1 cellular context compared by ENCODE assay signal in the genomic region with DNA sequence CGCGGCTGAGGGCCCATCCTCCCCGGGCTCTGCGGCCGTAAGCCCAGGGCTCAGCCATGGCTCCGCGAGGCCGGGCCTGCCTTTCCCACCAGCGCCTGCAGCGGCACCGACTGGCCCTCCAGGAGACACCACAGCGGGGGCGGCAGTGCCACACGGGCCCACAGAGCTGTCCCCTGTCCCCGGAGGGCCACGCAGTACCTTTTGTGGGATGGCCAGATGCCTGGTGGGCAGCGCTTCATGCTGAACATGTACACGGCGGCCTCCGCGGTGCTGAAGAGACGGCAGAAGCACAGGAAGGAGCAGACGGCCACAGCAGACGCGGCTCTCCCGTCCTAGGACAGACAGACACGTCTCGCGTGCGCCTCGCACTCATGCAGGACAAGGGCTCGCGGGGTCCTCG.
TF ChIP-seq lines count a peak whose summit lies in the region.

No MANE protein-coding gene starts in this region.

TF ChIP-seq in GM12878, 131 proteins besides CTCF, POLR2A, EP300 and RAD21:
- no peak for TF ChIP-seq JUND (IDR thresholded peaks at IDR 0.05; ENCODE audit: low read depth, low read length)
- TF ChIP-seq, protein P1, sequence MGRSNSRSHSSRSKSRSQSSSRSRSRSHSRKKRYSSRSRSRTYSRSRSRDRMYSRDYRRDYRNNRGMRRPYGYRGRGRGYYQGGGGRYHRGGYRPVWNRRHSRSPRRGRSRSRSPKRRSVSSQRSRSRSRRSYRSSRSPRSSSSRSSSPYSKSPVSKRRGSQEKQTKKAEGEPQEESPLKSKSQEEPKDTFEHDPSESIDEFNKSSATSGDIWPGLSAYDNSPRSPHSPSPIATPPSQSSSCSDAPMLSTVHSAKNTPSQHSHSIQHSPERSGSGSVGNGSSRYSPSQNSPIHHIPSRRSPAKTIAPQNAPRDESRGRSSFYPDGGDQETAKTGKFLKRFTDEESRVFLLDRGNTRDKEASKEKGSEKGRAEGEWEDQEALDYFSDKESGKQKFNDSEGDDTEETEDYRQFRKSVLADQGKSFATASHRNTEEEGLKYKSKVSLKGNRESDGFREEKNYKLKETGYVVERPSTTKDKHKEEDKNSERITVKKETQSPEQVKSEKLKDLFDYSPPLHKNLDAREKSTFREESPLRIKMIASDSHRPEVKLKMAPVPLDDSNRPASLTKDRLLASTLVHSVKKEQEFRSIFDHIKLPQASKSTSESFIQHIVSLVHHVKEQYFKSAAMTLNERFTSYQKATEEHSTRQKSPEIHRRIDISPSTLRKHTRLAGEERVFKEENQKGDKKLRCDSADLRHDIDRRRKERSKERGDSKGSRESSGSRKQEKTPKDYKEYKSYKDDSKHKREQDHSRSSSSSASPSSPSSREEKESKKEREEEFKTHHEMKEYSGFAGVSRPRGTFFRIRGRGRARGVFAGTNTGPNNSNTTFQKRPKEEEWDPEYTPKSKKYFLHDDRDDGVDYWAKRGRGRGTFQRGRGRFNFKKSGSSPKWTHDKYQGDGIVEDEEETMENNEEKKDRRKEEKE (IDR thresholded peaks at IDR 0.05) = no peak
- no peak for TF ChIP-seq NR2F1 (conservative IDR thresholded peaks at IDR 0.05)
- no peak for TF ChIP-seq CHD2 (IDR thresholded peaks at IDR 0.05; ENCODE audit: borderline replicate concordance, low read depth, low read length)
- no peak for TF ChIP-seq FOXM1 (IDR thresholded peaks at IDR 0.05; ENCODE audit: low read depth, low read length)
- TF ChIP-seq, protein P2, sequence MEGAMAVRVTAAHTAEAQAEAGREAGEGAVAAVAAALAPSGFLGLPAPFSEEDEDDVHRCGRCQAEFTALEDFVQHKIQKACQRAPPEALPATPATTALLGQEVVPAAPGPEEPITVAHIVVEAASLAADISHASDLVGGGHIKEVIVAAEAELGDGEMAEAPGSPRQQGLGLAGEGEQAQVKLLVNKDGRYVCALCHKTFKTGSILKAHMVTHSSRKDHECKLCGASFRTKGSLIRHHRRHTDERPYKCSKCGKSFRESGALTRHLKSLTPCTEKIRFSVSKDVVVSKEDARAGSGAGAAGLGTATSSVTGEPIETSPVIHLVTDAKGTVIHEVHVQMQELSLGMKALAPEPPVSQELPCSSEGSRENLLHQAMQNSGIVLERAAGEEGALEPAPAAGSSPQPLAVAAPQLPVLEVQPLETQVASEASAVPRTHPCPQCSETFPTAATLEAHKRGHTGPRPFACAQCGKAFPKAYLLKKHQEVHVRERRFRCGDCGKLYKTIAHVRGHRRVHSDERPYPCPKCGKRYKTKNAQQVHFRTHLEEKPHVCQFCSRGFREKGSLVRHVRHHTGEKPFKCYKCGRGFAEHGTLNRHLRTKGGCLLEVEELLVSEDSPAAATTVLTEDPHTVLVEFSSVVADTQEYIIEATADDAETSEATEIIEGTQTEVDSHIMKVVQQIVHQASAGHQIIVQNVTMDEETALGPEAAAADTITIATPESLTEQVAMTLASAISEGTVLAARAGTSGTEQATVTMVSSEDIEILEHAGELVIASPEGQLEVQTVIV (IDR thresholded peaks at IDR 0.05; ENCODE audit: borderline replicate concordance, partially characterized antibody) = no peak
- TF ChIP-seq ATF7 (IDR thresholded peaks at IDR 0.05; ENCODE audit: low read depth) = no peak
- TF ChIP-seq SIX5 (IDR thresholded peaks at IDR 0.05; ENCODE audit: low read depth, low read length, severe bottlenecking) = no peak
- TF ChIP-seq ZBED1 (IDR thresholded peaks at IDR 0.05; ENCODE audit: borderline replicate concordance) = no peak
- TF ChIP-seq RUNX3 (IDR thresholded peaks at IDR 0.05; ENCODE audit: low read length) = no peak
- no peak for TF ChIP-seq HDGF (IDR thresholded peaks at IDR 0.05)
- TF ChIP-seq JUNB (IDR thresholded peaks at IDR 0.05) = no peak
- no peak for TF ChIP-seq RELA (IDR thresholded peaks at IDR 0.05; ENCODE audit: borderline replicate concordance, partially characterized antibody)
- TF ChIP-seq MEF2A (IDR thresholded peaks at IDR 0.05; ENCODE audit: insufficient read depth, low read depth, low read length) = no peak
